ENCODE assay signal across 15 cellular contexts in the genomic region with DNA sequence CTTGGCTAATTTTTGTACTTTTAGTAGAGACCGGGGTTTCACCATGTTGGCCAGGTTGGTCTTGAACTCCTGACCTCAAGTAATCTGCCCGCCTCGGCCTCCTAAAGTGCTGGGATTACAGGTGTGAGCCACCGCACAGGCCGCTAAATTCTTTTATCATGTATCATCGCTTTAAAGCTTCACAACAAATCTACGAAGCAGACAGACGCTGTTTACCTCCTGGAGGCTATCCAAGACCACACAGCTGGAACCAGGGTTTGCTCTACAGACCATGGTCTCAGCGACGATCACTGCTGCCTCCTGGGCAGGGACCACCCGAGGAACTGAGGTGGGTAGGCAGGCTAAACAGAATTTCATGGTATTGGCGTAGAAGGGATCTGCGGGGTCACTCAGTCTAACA. TPM values are rescaled to one million over a fixed set of nuclear protein-coding genes. Genes with fewer than 3 reads are reported as not detected.
A peak's percentile ranks its signal among the peaks of the same experiment; 100 is the strongest.
DNase-seq lines count a peak whose midpoint lies in the region; ATAC-seq and TF ChIP-seq lines count a peak whose summit lies in the region.
"Had no signal": no experiment of that assay in that cellular context is flagged by ENCODE, and none has a peak within 500 bp of the region (broad histone marks: within the 10 kb centered on the region; RNA-seq: fewer than 3 reads in every experiment).

No MANE protein-coding gene starts in this region.

- peak overlapping the region; percentile 94 for H3K27ac ChIP-seq in SJCRH30
- no peak overlapping the region for H3K27ac ChIP-seq in mesenchymal stem cell (ENCODE audit: low read length, poor library complexity, severe bottlenecking)
- H3K27ac ChIP-seq: vagina had no signal

- H3K9me3 ChIP-seq in Caco-2: no peaks in the 10 kb centered on the region
- H3K9me3 ChIP-seq in SJCRH30 (replicated peaks): no peaks in the 10 kb centered on the region
- no peaks in the 10 kb centered on the region for H3K9me3 ChIP-seq in mesenchymal stem cell (ENCODE audit: control insufficient read depth, low read length)
- H3K9me3 ChIP-seq: vagina had no signal

- H4K8ac ChIP-seq in mesenchymal stem cell (ENCODE audit: low read length): no peak overlapping the region

- intact Hi-C loops in Caco-2 (cut with micrococcal nuclease; ENCODE audit: unreplicated experiment): no loop called here

- no peak overlapping the region for H3K23ac ChIP-seq in mesenchymal stem cell (ENCODE audit: low read length in 2 of 2)

- H3K27me3 ChIP-seq in Caco-2 (replicated peaks; ENCODE audit: control insufficient read depth, insufficient read depth, low read length) (no peaks in the 10 kb centered on the region), SJCRH30 (no peaks in the 10 kb centered on the region), mesenchymal stem cell (ENCODE audit: control insufficient read depth in 1 of 2, insufficient read depth in 1 of 2, low read length in 2 of 2) (peaks cover 0 to 6% of the 10 kb centered on the region in 2 experiments)
- H3K27me3 ChIP-seq: vagina had no signal

- H3K79me1 ChIP-seq in mesenchymal stem cell (replicated peaks; ENCODE audit: low read length, poor library complexity, severe bottlenecking): no peaks in the 10 kb centered on the region

- no peak overlapping the region for H3K14ac ChIP-seq in mesenchymal stem cell (ENCODE audit: low read length in 2 of 2)

- POLR2A ChIA-PET in Caco-2 (lab: Charles Lee): no interaction called here

- no peaks in the 10 kb centered on the region for H3K27me3 Mint-ChIP-seq in Caco-2 (ENCODE audit: insufficient read depth, unreplicated experiment)
- H3K27me3 Mint-ChIP-seq: activated naive CD8-positive, alpha-beta T cell; brain had no signal

- no peak overlapping the region for H2AFZ ChIP-seq in mesenchymal stem cell (ENCODE audit: low read depth, low read length)

- ATAC-seq in HG02852 (IDR thresholded peaks at IDR 0.05; ENCODE audit: unreplicated experiment) (no peak), HG03039 (IDR thresholded peaks at IDR 0.05; ENCODE audit: unreplicated experiment) (no peak)

- TF ChIP-seq EP300 in Ishikawa (IDR thresholded peaks at IDR 0.05; ENCODE audit: borderline replicate concordance): peak; percentile 60; the same call in 1 of the 2 replicates

- H2BK120ac ChIP-seq in mesenchymal stem cell (ENCODE audit: low read depth, low read length): no peak overlapping the region

- H3K9me3 Mint-ChIP-seq in Caco-2 (ENCODE audit: unreplicated experiment): no peaks in the 10 kb centered on the region

- H3K27ac Mint-ChIP-seq in Caco-2 (ENCODE audit: unreplicated experiment): peak overlapping the region; percentile 96
- H3K27ac Mint-ChIP-seq: activated naive CD8-positive, alpha-beta T cell had no signal

- no peak overlapping the region for H4K91ac ChIP-seq in mesenchymal stem cell (ENCODE audit: low read length)

- no peak for TF ChIP-seq CTCF in Caco-2 (IDR thresholded peaks at IDR 0.05; ENCODE audit: insufficient read depth in 1 of 2, low read depth in 1 of 2, low read length in 1 of 2, severe bottlenecking in 1 of 2, unreplicated experiment in 1 of 2)

- peaks cover 16% of the 10 kb centered on the region for H3K4me1 Mint-ChIP-seq in Caco-2 (ENCODE audit: low read depth, unreplicated experiment)

- H3K4me3 Mint-ChIP-seq in Caco-2 (ENCODE audit: unreplicated experiment): no peak overlapping the region
- H3K4me3 Mint-ChIP-seq: activated CD8-positive, alpha-beta T cell treated with anti-CD3 and anti-CD28 coated beads, Interleukin-2, amount 10 ng/mL, durations not matched to agents 7 days and 5 days; activated naive CD8-positive, alpha-beta T cell; brain; WTC11 had no signal

- no peaks in the 10 kb centered on the region for H3K36me3 ChIP-seq in Caco-2 (ENCODE audit: control insufficient read depth, insufficient read depth, low read length)
- no peaks in the 10 kb centered on the region for H3K36me3 ChIP-seq in SJCRH30
- no peaks in the 10 kb centered on the region for H3K36me3 ChIP-seq in mesenchymal stem cell (ENCODE audit: control insufficient read depth in 1 of 2, insufficient read depth in 2 of 2, low read depth in 1 of 2, low read length in 2 of 2)
- H3K36me3 ChIP-seq: vagina had no signal

- no peak overlapping the region for H3K4me2 ChIP-seq in mesenchymal stem cell (ENCODE audit: low read length, poor library complexity, severe bottlenecking)

- no peaks in the 10 kb centered on the region for H3K36me3 Mint-ChIP-seq in Caco-2 (ENCODE audit: insufficient read depth, unreplicated experiment)
- H3K36me3 Mint-ChIP-seq: activated naive CD8-positive, alpha-beta T cell; brain; WTC11 had no signal

- H2AK5ac ChIP-seq in mesenchymal stem cell (ENCODE audit: low read length, severe bottlenecking): peak overlapping the region; percentile 66

- H2BK12ac ChIP-seq in mesenchymal stem cell (ENCODE audit: low read length in 2 of 2): peak overlapping the region in 1 of 2 experiments; percentile 8

- H3K18ac ChIP-seq in mesenchymal stem cell (ENCODE audit: low read depth in 1 of 2, low read length in 2 of 2): no peak overlapping the region

- no peak overlapping the region for H3K9ac ChIP-seq in mesenchymal stem cell (ENCODE audit: low read length)

- H2BK15ac ChIP-seq in mesenchymal stem cell (ENCODE audit: low read depth, poor library complexity, severe bottlenecking): no peak overlapping the region

- H3K4me3 ChIP-seq in Caco-2 (ENCODE audit: low read depth, low read length) (no peak overlapping the region), SJCRH30 (no peak overlapping the region), mesenchymal stem cell (ENCODE audit: insufficient read depth in 1 of 2, low read depth in 1 of 2, low read length in 2 of 2) (no peak overlapping the region)
- H3K4me3 ChIP-seq: vagina had no signal

- no TSS peak for BruUV-seq in Caco-2 (replicated peaks; lab: Mats Ljungman, UMichigan)

- CTCF ChIA-PET in Caco-2 (lab: Charles Lee): no interaction called here

- WGBS in mesenchymal stem cell: 82% methylated on average over 13 of the region's 13 CpGs

- DNase-seq in Caco-2: no peak
- peak; percentile 97 to 98 for DNase-seq in SJCRH30
- no peak for DNase-seq in mesenchymal stem cell
- DNase-seq in central memory CD4-positive, alpha-beta T cell: no peak
- DNase-seq in activated naive CD4-positive, alpha-beta T cell treated with Interleukin-2 at 50 U/mL for 16 hours: no peak

- H3K4me1 ChIP-seq in Caco-2 (peaks cover 30% of the 10 kb centered on the region), SJCRH30 (peaks cover 68% of the 10 kb centered on the region), mesenchymal stem cell (ENCODE audit: control insufficient read depth, insufficient read depth, low read depth, low read length) (peaks cover 22% of the 10 kb centered on the region)
- H3K4me1 ChIP-seq: vagina had no signal

- no peak for TF ChIP-seq RAD21 in Ishikawa (IDR thresholded peaks at IDR 0.05; ENCODE audit: low read depth)

- H2BK5ac ChIP-seq in mesenchymal stem cell (ENCODE audit: low read depth, low read length, poor library complexity, severe bottlenecking): no peak overlapping the region

- peak overlapping the region in 1 of 2 experiments; percentile 19 for H3K4ac ChIP-seq in mesenchymal stem cell (ENCODE audit: low read depth in 1 of 2, low read length in 2 of 2)

TF ChIP-seq in Ishikawa, 13 proteins besides CTCF, POLR2A, EP300 and RAD21 (continues in another document):
- no peak for TF ChIP-seq ZBTB7A (IDR thresholded peaks at IDR 0.05; ENCODE audit: low read depth)
- peak; percentile 73 for TF ChIP-seq NFIC (IDR thresholded peaks at IDR 0.05)
- TF ChIP-seq FOXM1 (IDR thresholded peaks at IDR 0.05; ENCODE audit: borderline replicate concordance, low read depth): peak; percentile 51; the same call in 1 of the 2 replicates
- no peak for TF ChIP-seq TAF1 (IDR thresholded peaks at IDR 0.05; ENCODE audit: low read depth)
- TF ChIP-seq, protein P1, sequence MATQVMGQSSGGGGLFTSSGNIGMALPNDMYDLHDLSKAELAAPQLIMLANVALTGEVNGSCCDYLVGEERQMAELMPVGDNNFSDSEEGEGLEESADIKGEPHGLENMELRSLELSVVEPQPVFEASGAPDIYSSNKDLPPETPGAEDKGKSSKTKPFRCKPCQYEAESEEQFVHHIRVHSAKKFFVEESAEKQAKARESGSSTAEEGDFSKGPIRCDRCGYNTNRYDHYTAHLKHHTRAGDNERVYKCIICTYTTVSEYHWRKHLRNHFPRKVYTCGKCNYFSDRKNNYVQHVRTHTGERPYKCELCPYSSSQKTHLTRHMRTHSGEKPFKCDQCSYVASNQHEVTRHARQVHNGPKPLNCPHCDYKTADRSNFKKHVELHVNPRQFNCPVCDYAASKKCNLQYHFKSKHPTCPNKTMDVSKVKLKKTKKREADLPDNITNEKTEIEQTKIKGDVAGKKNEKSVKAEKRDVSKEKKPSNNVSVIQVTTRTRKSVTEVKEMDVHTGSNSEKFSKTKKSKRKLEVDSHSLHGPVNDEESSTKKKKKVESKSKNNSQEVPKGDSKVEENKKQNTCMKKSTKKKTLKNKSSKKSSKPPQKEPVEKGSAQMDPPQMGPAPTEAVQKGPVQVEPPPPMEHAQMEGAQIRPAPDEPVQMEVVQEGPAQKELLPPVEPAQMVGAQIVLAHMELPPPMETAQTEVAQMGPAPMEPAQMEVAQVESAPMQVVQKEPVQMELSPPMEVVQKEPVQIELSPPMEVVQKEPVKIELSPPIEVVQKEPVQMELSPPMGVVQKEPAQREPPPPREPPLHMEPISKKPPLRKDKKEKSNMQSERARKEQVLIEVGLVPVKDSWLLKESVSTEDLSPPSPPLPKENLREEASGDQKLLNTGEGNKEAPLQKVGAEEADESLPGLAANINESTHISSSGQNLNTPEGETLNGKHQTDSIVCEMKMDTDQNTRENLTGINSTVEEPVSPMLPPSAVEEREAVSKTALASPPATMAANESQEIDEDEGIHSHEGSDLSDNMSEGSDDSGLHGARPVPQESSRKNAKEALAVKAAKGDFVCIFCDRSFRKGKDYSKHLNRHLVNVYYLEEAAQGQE (IDR thresholded peaks at IDR 0.05; ENCODE audit: low read depth): no peak
- TF ChIP-seq EGR1 (IDR thresholded peaks at IDR 0.05): no peak
- no peak; the same call in 1 of the 2 replicates for TF ChIP-seq MAX (IDR thresholded peaks at IDR 0.05)
- TF ChIP-seq CEBPB (IDR thresholded peaks at IDR 0.05): no peak
- TF ChIP-seq TEAD4 (IDR thresholded peaks at IDR 0.05): peak; percentile 68
- TF ChIP-seq USF1 (IDR thresholded peaks at IDR 0.05): no peak
- no peak for TF ChIP-seq CREB1 (IDR thresholded peaks at IDR 0.05; ENCODE audit: low read depth)

RNA-seq across cellular contexts. Expression of gene KRT80, which starts 27.2 kb away (rescaled TPM):
- total RNA-seq in Caco-2 (2022): 0.26 and 0.29 TPM in 2 replicates
- total RNA-seq in SJCRH30 (2014; rRNA removed; shearing (Covaris generic)): 45.7 and 49.0 TPM in 2 replicates
- 0.72 TPM for polyA plus RNA-seq in mesenchymal stem cell (2013, experiment 1 of 2)
- 0.84 TPM for polyA plus RNA-seq in mesenchymal stem cell (2013, experiment 2 of 2)
- total RNA-seq: activated CD8-positive, alpha-beta T cell treated with anti-CD3 and anti-CD28 coated beads, Interleukin-2, amount 10 ng/mL, durations not matched to agents 7 days and 5 days; left ventricle myocardium superior; T-helper 2 cell treated with Interferon-gamma antibody and Interleukin-4, amounts not matched to agents 100 ng/mL and 5 ng/mL, for 36 hours had no signal

Comparison
In these comparisons a context has a peak if more than half of its experiments do, and no peak if none do; other contexts are left out.
1. DNase-seq: peak in SJCRH30 (2 of 2); none in Caco-2 (0 of 2), mesenchymal stem cell (single experiment), central memory CD4-positive, alpha-beta T cell (single experiment) and activated naive CD4-positive, alpha-beta T cell treated with Interleukin-2 at 50 U/mL for 16 hours (single experiment).
2. RNA of gene KRT80, which starts 27.2 kb away (total RNA-seq): 45.7 to 49.0 TPM in SJCRH30; 0.26 to 0.29 TPM in Caco-2; every median in the first group is over 10 times any median in the second.